ENCODE assay signal across 9 cellular contexts in genomic region chr1:116738673-116739370, GRCh38. TPM values are rescaled to one million over a fixed set of nuclear protein-coding genes. Genes with fewer than 3 reads are reported as not detected.
A peak's percentile ranks its signal among the peaks of the same experiment; 100 is the strongest.
DNase-seq lines count a peak whose midpoint lies in the region; ATAC-seq and TF ChIP-seq lines count a peak whose summit lies in the region.
"Had no signal": no experiment of that assay in that cellular context is flagged by ENCODE, and none has a peak within 500 bp of the region (broad histone marks: within the 10 kb centered on the region; RNA-seq: fewer than 3 reads in every experiment).

No MANE protein-coding gene starts in this region.

- H3K4me1 ChIP-seq in DND-41 (ENCODE audit: insufficient read depth, low read length), result peaks cover 32% of the 10 kb centered on the region

- peak overlapping the region; percentile 74 for H3K27ac ChIP-seq in DND-41 (ENCODE audit: low read length)

- H4K20me1 ChIP-seq in DND-41 (ENCODE audit: insufficient read depth, low read length), result no peaks in the 10 kb centered on the region

- H3K9me3 ChIP-seq in DND-41 (ENCODE audit: insufficient read depth, low read length, severe bottlenecking), result peaks cover 27% of the 10 kb centered on the region

- no peak overlapping the region for H3K4me3 ChIP-seq in DND-41 (ENCODE audit: low read depth in 1 of 2, low read length in 2 of 2)

- peaks cover 10% of the 10 kb centered on the region; the same call in 1 of the 2 replicates for H3K36me3 ChIP-seq in DND-41 (ENCODE audit: insufficient read depth, low read length)

- no peaks in the 10 kb centered on the region for H3K36me3 Mint-ChIP-seq in type B pancreatic cell

- H3K4me3 Mint-ChIP-seq in type B pancreatic cell, result no peak overlapping the region

- H3K4me2 ChIP-seq in DND-41 (ENCODE audit: insufficient read depth, low read length), result no peak overlapping the region

- no peaks in the 10 kb centered on the region for H3K79me2 ChIP-seq in DND-41 (ENCODE audit: insufficient read depth, low read length)

- peaks cover 3% of the 10 kb centered on the region for H3K27me3 Mint-ChIP-seq in type B pancreatic cell

- no peak overlapping the region for H3K27ac Mint-ChIP-seq in type B pancreatic cell

- no peak for DNase-seq in DND-41
- DNase-seq in T-helper 9 cell, result peak; percentile 51
- peak; percentile 19 for DNase-seq in germinal center (ENCODE audit: low spot score)
- DNase-seq in T1000 (lab: John Stamatoyannopoulos, UW), result no peak
- DNase-seq in superior temporal gyrus (ENCODE audit: extremely low spot score), result no peak
- DNase-seq in type B pancreatic cell (ENCODE audit: extremely low spot score, unreplicated experiment), result no peak
- DNase-seq: DMS79 had no signal

- H3K27me3 ChIP-seq in DND-41 (ENCODE audit: insufficient read depth, low read length, poor library complexity), result no peaks in the 10 kb centered on the region

- no peak overlapping the region for H2AFZ ChIP-seq in DND-41 (ENCODE audit: low read depth, low read length)

- peaks cover 2% of the 10 kb centered on the region for H3K9me3 Mint-ChIP-seq in type B pancreatic cell

- no peak overlapping the region for H3K9ac ChIP-seq in DND-41 (ENCODE audit: low read depth, low read length)

- peaks cover 17% of the 10 kb centered on the region for H3K4me1 Mint-ChIP-seq in type B pancreatic cell (ENCODE audit: unreplicated experiment)

- no peak for TF ChIP-seq CTCF in DND-41 (IDR thresholded peaks at IDR 0.05; ENCODE audit: borderline replicate concordance, extremely low read depth, low read length, poor library complexity, severe bottlenecking)
- TF ChIP-seq CTCF in type B pancreatic cell (conservative IDR thresholded peaks at IDR 0.05), result no peak

- ATAC-seq in DND-41 (ENCODE audit: insufficient read depth, low read depth) (no peak), GM21786 (IDR thresholded peaks at IDR 0.05; ENCODE audit: unreplicated experiment) (peak; percentile 60), HG02970 (IDR thresholded peaks at IDR 0.05; ENCODE audit: low FRiP score, unreplicated experiment) (no peak)

RNA-seq across cellular contexts. Expression of gene CD2, which starts 15.4 kb away (rescaled TPM):
- 0.17 TPM in 1 of 2 replicates, not detected in the other for total RNA-seq in type B pancreatic cell (ENCODE audit: low replicate concordance)

Comparison
In these comparisons a context has a peak if more than half of its experiments do, and no peak if none do; other contexts are left out.
1. DNase-seq: peak in T-helper 9 cell (single experiment) and germinal center (single experiment); none in DND-41 (single experiment), T1000 (single experiment), superior temporal gyrus (single experiment) and type B pancreatic cell (single experiment).